Comparison of ENCODE assay signal across 17 cellular contexts in genomic region chr10:128113026-128113425, GRCh38. TPM values are rescaled to one million over a fixed set of nuclear protein-coding genes. Genes with fewer than 3 reads are reported as not detected.
DNase-seq lines count a peak whose midpoint lies in the region; ATAC-seq, FAIRE-seq and TF ChIP-seq lines count a peak whose summit lies in the region.
"Had no signal": no experiment of that assay in that cellular context is flagged by ENCODE, and none has a peak within 500 bp of the region (broad histone marks: within the 10 kb centered on the region; RNA-seq: fewer than 3 reads in every experiment).

No MANE protein-coding gene starts in this region.

- TF ChIP-seq RAD21 in SK-N-SH (IDR thresholded peaks at IDR 0.05; ENCODE audit: low read length) (no peak), A549 (conservative IDR thresholded peaks at IDR 0.05 in 1 of 2, IDR thresholded peaks at IDR 0.05 in 1 of 2) (no peak)

- H4K20me1 ChIP-seq in SK-N-SH (ENCODE audit: insufficient read depth), result peaks cover 28% of the 10 kb centered on the region; the same call in 1 of the 2 replicates

- CTCF ChIA-PET in SK-N-SH (lab: Yijun Ruan, JAX), result no interaction called here
- CTCF ChIA-PET in A549 (lab: Yijun Ruan, JAX), result interaction anchor here (0.6 to 1.4 kb wide), 3 partner anchors 36 to 245 kb away, joined by 3 to 8 read pairs (median 4); no protein-coding TSS in a partner anchor
- CTCF ChIA-PET in HEK293 (lab: Yijun Ruan, JAX), result interaction anchor here (0.9 to 1.1 kb wide), 2 partner anchors 10 to 37 kb away, joined by 3 read pairs; no protein-coding TSS in a partner anchor

- no peak for TF ChIP-seq POLR2A in A549 (IDR thresholded peaks at IDR 0.05; ENCODE audit: low read length)

- H3K4me3 ChIP-seq in SK-N-SH (ENCODE audit: low read depth in 2 of 2, low read length in 1 of 2) (no peak overlapping the region), A549 (no peak overlapping the region), HEK293 (ENCODE audit: low read depth, low read length) (no peak overlapping the region)
- H3K4me3 ChIP-seq: BLaER1 had no signal

- POLR2A ChIA-PET in SK-N-SH (lab: Yijun Ruan, JAX) (no interaction called here), A549 (lab: Yijun Ruan, JAX) (no interaction called here), HEK293 (lab: Yijun Ruan, JAX) (no interaction called here)

- H3K4me2 ChIP-seq in SK-N-SH (no peak overlapping the region), A549 (no peak overlapping the region)
- H3K4me2 ChIP-seq: BLaER1 had no signal

- ATAC-seq in SK-N-SH treated with all-trans-retinoic acid at 6 μM for 48 hours, result no peak
- no peak for ATAC-seq in A549
- ATAC-seq in GM21825 (IDR thresholded peaks at IDR 0.05; ENCODE audit: unreplicated experiment), result no peak

- H2AFZ ChIP-seq in SK-N-SH (ENCODE audit: low read depth), result no peak overlapping the region

- H3K36me3 ChIP-seq in SK-N-SH (replicated peaks in 1 of 2; ENCODE audit: control insufficient read depth in 1 of 2, insufficient read depth in 2 of 2, low read length in 1 of 2) (peaks cover 71 to 85% of the 10 kb centered on the region in 2 experiments), HEK293 (ENCODE audit: control insufficient read depth in 2 of 2, insufficient read depth in 1 of 2, low read length in 2 of 2) (peaks cover 90 to 98% of the 10 kb centered on the region in 2 experiments)

- no peaks in the 10 kb centered on the region for H3K9me3 ChIP-seq in SK-N-SH
- no peaks in the 10 kb centered on the region for H3K9me3 ChIP-seq in A549
- H3K9me3 ChIP-seq in HEK293 (ENCODE audit: control insufficient read depth, insufficient read depth, low read depth, low read length), result no peaks in the 10 kb centered on the region
- H3K9me3 ChIP-seq: BLaER1 had no signal

- H3K9me2 ChIP-seq in SK-N-SH, result no peaks in the 10 kb centered on the region

- no peak overlapping the region for H3K27ac ChIP-seq in SK-N-SH (ENCODE audit: low read depth in 2 of 2, low read length in 1 of 2)
- no peak overlapping the region for H3K27ac ChIP-seq in A549
- H3K27ac ChIP-seq in HEK293 (ENCODE audit: extremely low read depth, low read depth, low read length), result no peak overlapping the region
- H3K27ac ChIP-seq: 22Rv1, BLaER1 had no signal

- 97% methylated on average over 13 of the region's 13 CpGs for WGBS in SK-N-SH (ENCODE audit: low lambda C conversion rate)
- WGBS in A549 (ENCODE audit: missing lambda C conversion rate), result 96% methylated on average over 13 of the region's 13 CpGs

- no peaks in the 10 kb centered on the region for H3K4me1 ChIP-seq in SK-N-SH (ENCODE audit: control insufficient read depth in 1 of 2, insufficient read depth in 2 of 2, low read depth in 1 of 2, low read length in 1 of 2)
- H3K4me1 ChIP-seq in A549, result no peaks in the 10 kb centered on the region
- no peaks in the 10 kb centered on the region for H3K4me1 ChIP-seq in HEK293 (ENCODE audit: control insufficient read depth, insufficient read depth, low read length)
- H3K4me1 ChIP-seq: BLaER1 had no signal

- no peak for DNase-seq in SK-N-SH
- DNase-seq in A549 (ENCODE audit: low read depth in 1 of 2, low spot score in 1 of 2), result no peak
- peak; percentile 39 for DNase-seq in astrocyte of the hippocampus (ENCODE audit: low read depth, low spot score)
- DNase-seq in OCI-M1 (lab: John Stamatoyannopoulos, UW), result no peak
- DNase-seq in ecto neural progenitor cell (ENCODE audit: low spot score), result no peak
- DNase-seq: CD8-positive, alpha-beta memory T cell; COR-L47; DMS 273 treated with DMSO at 0.1 percent for 48 hours; GDM1; HCEC 1CT; KG1 had no signal

- H3K9ac ChIP-seq in SK-N-SH, result no peak overlapping the region
- H3K9ac ChIP-seq: BLaER1 had no signal

- H3K27me3 ChIP-seq in SK-N-SH (ENCODE audit: insufficient read depth), result no peaks in the 10 kb centered on the region
- H3K27me3 ChIP-seq: BLaER1 had no signal

- TF ChIP-seq CTCF in SK-N-SH (IDR thresholded peaks at IDR 0.05) (no peak), A549 (IDR thresholded peaks at IDR 0.05) (no peak), HEK293 (tag by site-specific recombination; IDR thresholded peaks at IDR 0.05) (no peak)

- peaks cover 4% of the 10 kb centered on the region for H3F3A ChIP-seq in SK-N-SH (replicated peaks; ENCODE audit: insufficient read depth)

- no peak for TF ChIP-seq EP300 in SK-N-SH (IDR thresholded peaks at IDR 0.05; ENCODE audit: borderline replicate concordance in 1 of 2, low read depth in 1 of 2, low read length in 1 of 2)
- no peak for TF ChIP-seq EP300 in A549 (IDR thresholded peaks at IDR 0.05)

- peaks cover 40% of the 10 kb centered on the region for H3K79me2 ChIP-seq in SK-N-SH (ENCODE audit: insufficient read depth)

- FAIRE-seq in A549 (lab: Jason Lieb, UNC), result no peak
- FAIRE-seq: HTR-8/SVneo had no signal

TF ChIP-seq in SK-N-SH, 30 proteins besides CTCF, POLR2A, EP300 and RAD21 (continues in another document):
- no peak for TF ChIP-seq TCF12 (IDR thresholded peaks at IDR 0.05)

TF ChIP-seq in SK-N-SH treated with all-trans-retinoic acid at 6 μM for 48 hours, 23 proteins besides CTCF, POLR2A, EP300 and RAD21:
- TF ChIP-seq CSRNP3 (CRISPR knock-in tag; IDR thresholded peaks at IDR 0.05), result no peak

TF ChIP-seq in A549, 52 proteins besides CTCF, POLR2A, EP300 and RAD21:
- TF ChIP-seq ZSCAN20 (CRISPR knock-in tag; IDR thresholded peaks at IDR 0.05), result no peak
- peak; percentile 62; the same call in 1 of the 2 replicates for TF ChIP-seq REST (IDR thresholded peaks at IDR 0.05)

TF ChIP-seq in HEK293, 187 proteins besides CTCF, POLR2A, EP300 and RAD21:
- no peak for TF ChIP-seq ZNF704 (tag by site-specific recombination; IDR thresholded peaks at IDR 0.05)
- TF ChIP-seq REST (tag by site-specific recombination; IDR thresholded peaks at IDR 0.05), result peak; percentile 84
- no peak for TF ChIP-seq ZNF585B (tag by site-specific recombination; IDR thresholded peaks at IDR 0.05)
- TF ChIP-seq ZNF555 (tag by site-specific recombination; conservative IDR thresholded peaks at IDR 0.05), result no peak
- TF ChIP-seq HOXC10 (CRISPR knock-in tag; IDR thresholded peaks at IDR 0.05), result no peak
- no peak for TF ChIP-seq GLIS1 (tag by site-specific recombination; IDR thresholded peaks at IDR 0.05)
- TF ChIP-seq ZNF404 (tag by site-specific recombination; IDR thresholded peaks at IDR 0.05), result no peak
- no peak for TF ChIP-seq ZNF623 (tag by site-specific recombination; IDR thresholded peaks at IDR 0.05)

RNA-seq across cellular contexts. Expression of gene MKI67, which starts 13.2 kb away (rescaled TPM):
- polyA plus RNA-seq in SK-N-SH (2012; rRNA removed) (5.7 and 7.5 TPM in 2 replicates), A549 (2011; rRNA removed) (48.7 and 51.7 TPM in 2 replicates), A549 (2017; fragmentation: RNase III; extraction: RNeasy Plus Mini Kit Qiagen cat#74134 plus additional on column Dnase treatment) (31.1 to 42.2 TPM (median 33.8 TPM) in 3 replicates)
- 5.5 and 6.3 TPM in 2 replicates for polyA plus RNA-seq in SK-N-SH (2012; cell fraction: cytosol; rRNA removed)
- polyA plus RNA-seq in SK-N-SH (2012; cell fraction: nucleus; rRNA removed), result 8.2 and 9.4 TPM in 2 replicates
- polyA plus RNA-seq in A549 (2012; cell fraction: cytosol; rRNA removed), result 14.5 and 16.0 TPM in 2 replicates
- polyA plus RNA-seq in A549 (2012; cell fraction: nucleus; rRNA removed), result 25.5 and 38.1 TPM in 2 replicates
- 53.7 and 59.5 TPM in 2 replicates for polyA minus RNA-seq in A549 (2011; rRNA and poly(A)+ RNA removed)
